Comparison of ENCODE assay signal across 11 cellular contexts in genomic region chr1:202302166-202302565, GRCh38.
"Had no signal": no experiment of that assay in that cellular context is flagged by ENCODE, and none has a peak within 500 bp of the region (broad histone marks: within the 10 kb centered on the region; RNA-seq: fewer than 3 reads in every experiment).

No MANE protein-coding gene starts in this region.

- H2AFZ ChIP-seq: GM23248, GM23338 had no signal

- H3K4me3 ChIP-seq: GM23248, GM23338, HAP-1 had no signal

- H3K9ac ChIP-seq: GM23248 had no signal

- H3K4me1 ChIP-seq: HAP-1 had no signal

- H3K4me2 ChIP-seq: GM23338 had no signal

- H3K9me3 ChIP-seq: HAP-1 had no signal

- DNase-seq: GM23248, GOT3, H7, H9, HCEC 1CT, HFFc6 had no signal

- H3K4me3 Mint-ChIP-seq: GM23338, H9, HFFc6 had no signal

- FAIRE-seq: H1, H54 had no signal

- H3K9me3 Mint-ChIP-seq: GM23338, H9, HFFc6 had no signal

- ATAC-seq: GM23338, HCT116 had no signal

- H3K4me1 Mint-ChIP-seq: GM23338, H9 had no signal

- H3K27ac Mint-ChIP-seq: GM23338, H9, HFFc6 had no signal

- H3K27ac ChIP-seq: GM23248 had no signal

- H3K36me3 ChIP-seq: HAP-1 had no signal
